22 cellular contexts compared by ENCODE assay signal in the genomic region with DNA sequence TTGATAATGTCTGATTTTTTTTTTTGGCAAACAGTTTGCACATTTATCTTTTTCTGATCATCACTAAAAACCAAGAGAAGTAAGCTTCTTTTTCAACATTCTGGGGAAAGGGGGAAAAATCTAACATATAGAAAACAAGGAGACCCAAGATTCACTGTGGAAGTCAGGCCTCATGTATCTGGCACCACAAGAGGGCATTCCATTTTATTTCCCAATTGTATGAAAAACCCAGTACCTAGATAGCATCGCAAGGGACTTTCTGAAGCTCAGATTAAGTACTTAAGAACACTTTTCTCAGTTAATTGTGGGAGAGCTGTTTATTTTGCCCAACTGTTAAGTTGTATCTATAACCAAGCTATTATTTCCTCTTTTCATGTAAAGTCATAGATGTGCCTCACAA.
"Had no signal": no experiment of that assay in that cellular context is flagged by ENCODE, and none has a peak within 500 bp of the region (broad histone marks: within the 10 kb centered on the region; RNA-seq: fewer than 3 reads in every experiment).

No MANE protein-coding gene starts in this region.

- H3K4me3 ChIP-seq: ascending aorta, colonic mucosa, dorsolateral prefrontal cortex, lower lobe of right lung, spleen, thoracic aorta, upper lobe of left lung had no signal

- H3K36me3 ChIP-seq: ascending aorta, brain microvascular endothelial cell, colonic mucosa, lower lobe of right lung, spleen, thoracic aorta, upper lobe of left lung had no signal

- DNase-seq: activated CD4-positive, alpha-beta T cell treated with anti-CD3 and anti-CD28 coated beads, Interleukin-2, amount 10 ng/mL, durations not matched to agents 7 days and 5 days; activated CD8-positive, alpha-beta T cell treated with anti-CD3 and anti-CD28 coated beads, Interleukin-2, amount 10 ng/mL, durations not matched to agents 7 days and 5 days; activated gamma-delta T cell treated with Interleukin-2 at 50 U/mL for 16 hours; brain microvascular endothelial cell; central memory CD4-positive, alpha-beta T cell; colonic mucosa; dorsolateral prefrontal cortex; effector memory CD8-positive, alpha-beta T cell; foreskin fibroblast; left colon; lower lobe of right lung; naive thymus-derived CD4-positive, alpha-beta T cell; retina; spleen; stimulated activated CD4-positive, alpha-beta T cell treated with anti-CD3 and anti-CD28 coated beads, Interleukin-4, amount 100 ng/mL, for 1 hour; stimulated activated naive CD4-positive, alpha-beta T cell treated with Interleukin-2 at 50 U/mL for 16 hours; upper lobe of left lung had no signal

- H3K9me3 Mint-ChIP-seq: activated CD4-positive, alpha-beta T cell treated with anti-CD3 and anti-CD28 coated beads, Interleukin-2, amount 10 ng/mL, durations not matched to agents 7 days and 5 days; activated naive CD4-positive, alpha-beta T cell treated with anti-CD3 and anti-CD28 coated beads, Interleukin-2, amount 50 U/mL, for 24 hours; effector memory CD8-positive, alpha-beta T cell; naive thymus-derived CD4-positive, alpha-beta T cell had no signal

- H3K27ac Mint-ChIP-seq: activated CD4-positive, alpha-beta T cell treated with anti-CD3 and anti-CD28 coated beads, Interleukin-2, amount 10 ng/mL, durations not matched to agents 7 days and 5 days; activated CD8-positive, alpha-beta T cell treated with anti-CD3 and anti-CD28 coated beads, Interleukin-2, amount 10 ng/mL, durations not matched to agents 7 days and 5 days; activated naive CD4-positive, alpha-beta T cell treated with anti-CD3 and anti-CD28 coated beads, Interleukin-2, amount 50 U/mL, for 24 hours; effector memory CD8-positive, alpha-beta T cell; naive thymus-derived CD4-positive, alpha-beta T cell; progenitor cell of endocrine pancreas had no signal

- H3K9me3 ChIP-seq: ascending aorta, colonic mucosa, lower lobe of right lung, spleen, thoracic aorta, upper lobe of left lung had no signal

- H3K4me3 Mint-ChIP-seq: activated CD4-positive, alpha-beta T cell treated with anti-CD3 and anti-CD28 coated beads, Interleukin-2, amount 10 ng/mL, durations not matched to agents 7 days and 5 days; activated CD8-positive, alpha-beta T cell treated with anti-CD3 and anti-CD28 coated beads, Interleukin-2, amount 10 ng/mL, durations not matched to agents 7 days and 5 days; activated naive CD4-positive, alpha-beta T cell treated with anti-CD3 and anti-CD28 coated beads, Interleukin-2, amount 50 U/mL, for 24 hours; effector memory CD8-positive, alpha-beta T cell; naive thymus-derived CD4-positive, alpha-beta T cell had no signal

- H3K27me3 ChIP-seq: ascending aorta, brain microvascular endothelial cell, colonic mucosa, dorsolateral prefrontal cortex, spleen, upper lobe of left lung had no signal

- H3K27me3 Mint-ChIP-seq: activated CD4-positive, alpha-beta T cell treated with anti-CD3 and anti-CD28 coated beads, Interleukin-2, amount 10 ng/mL, durations not matched to agents 7 days and 5 days; activated naive CD4-positive, alpha-beta T cell treated with anti-CD3 and anti-CD28 coated beads, Interleukin-2, amount 50 U/mL, for 24 hours; effector memory CD8-positive, alpha-beta T cell; naive thymus-derived CD4-positive, alpha-beta T cell; progenitor cell of endocrine pancreas had no signal

- H3K27ac ChIP-seq: ascending aorta, brain microvascular endothelial cell, colonic mucosa, lower lobe of right lung, spleen, thoracic aorta, upper lobe of left lung, VCaP had no signal

- H3K4me1 ChIP-seq: ascending aorta, colonic mucosa, lower lobe of right lung, spleen, upper lobe of left lung had no signal
